12 cellular contexts compared by ENCODE assay signal in genomic region chr2:147327636-147328035, GRCh38.
DNase-seq lines count a peak whose midpoint lies in the region; ATAC-seq, FAIRE-seq and TF ChIP-seq lines count a peak whose summit lies in the region.
"Had no signal": no experiment of that assay in that cellular context is flagged by ENCODE, and none has a peak within 500 bp of the region (broad histone marks: within the 10 kb centered on the region; RNA-seq: fewer than 3 reads in every experiment).

No MANE protein-coding gene starts in this region.

- 22% methylated on average over 5 of the region's 5 CpGs for WGBS in right cardiac atrium
- WGBS in heart right ventricle, 2 donors: 28 to 29% methylated on average over 5 of the region's 5 CpGs

- H3K27me3 ChIP-seq in right cardiac atrium (ENCODE audit: control insufficient read depth, insufficient read depth) (no peaks in the 10 kb centered on the region), heart right ventricle (no peaks in the 10 kb centered on the region)

- TF ChIP-seq CTCF in heart right ventricle (IDR thresholded peaks at IDR 0.05): no peak

- H3K27ac ChIP-seq in right cardiac atrium (ENCODE audit: low read length) (no peak overlapping the region), heart right ventricle (peak overlapping the region in 1 of 10 donors; percentile 11)
- H3K27ac ChIP-seq: skin epidermis had no signal

- peaks cover 21% of the 10 kb centered on the region for H3K4me1 Mint-ChIP-seq in activated T-cell treated with anti-CD3 and anti-CD28 coated beads, Interleukin-2, amount 50 U/mL, for 72 hours (ENCODE audit: low read depth)
- H3K4me1 Mint-ChIP-seq in stimulated activated effector memory CD8-positive, alpha-beta T cell treated with anti-CD3 and anti-CD28 coated beads, Interleukin-12 subunit alpha, Interleukin-12 subunit beta, amount 100 ng/mL, for 72 hours: peaks cover 7% of the 10 kb centered on the region

- H3K36me3 ChIP-seq in heart right ventricle: no peaks in the 10 kb centered on the region

- H3K27me3 Mint-ChIP-seq in activated T-cell treated with anti-CD3 and anti-CD28 coated beads, Interleukin-2, amount 50 U/mL, for 72 hours (ENCODE audit: low read depth): no peaks in the 10 kb centered on the region

- no peak for TF ChIP-seq POLR2A in H54 (IDR thresholded peaks at IDR 0.05; ENCODE audit: low read depth, low read length)

- H3K27ac Mint-ChIP-seq in activated T-cell treated with anti-CD3 and anti-CD28 coated beads, Interleukin-2, amount 50 U/mL, for 72 hours: no peak overlapping the region
- H3K27ac Mint-ChIP-seq in stimulated activated effector memory CD8-positive, alpha-beta T cell treated with anti-CD3 and anti-CD28 coated beads, Interleukin-12 subunit alpha, Interleukin-12 subunit beta, amount 100 ng/mL, for 72 hours: no peak overlapping the region

- no peak for FAIRE-seq in H54 (lab: Jason Lieb, UNC)

- peaks cover 0 to 1% of the 10 kb centered on the region in 2 donors for H3K9me3 Mint-ChIP-seq in activated T-cell treated with anti-CD3 and anti-CD28 coated beads, Interleukin-2, amount 50 U/mL, for 72 hours
- H3K9me3 Mint-ChIP-seq in stimulated activated effector memory CD8-positive, alpha-beta T cell treated with anti-CD3 and anti-CD28 coated beads, Interleukin-12 subunit alpha, Interleukin-12 subunit beta, amount 100 ng/mL, for 72 hours: no peaks in the 10 kb centered on the region

- no peaks in the 10 kb centered on the region for H3K9me3 ChIP-seq in right cardiac atrium (ENCODE audit: control insufficient read depth, low read length)
- H3K9me3 ChIP-seq in heart right ventricle: no peaks in the 10 kb centered on the region

- intact Hi-C loops in right cardiac atrium (cut with DNase I) (no loop called here), heart right ventricle (cut with DNase I) (loop anchor here in 1 of 10 donors (2.0 kb wide), 1 partner anchor 55 kb away; no protein-coding TSS in a partner anchor)

- DNase-seq in right cardiac atrium (peak in 2 of 3 donors; percentile 24 to 45), heart right ventricle (no peak), NCI-H748 treated with DMSO at 0.1 percent for 48 hours (lab: John Stamatoyannopoulos, UW) (no peak), H54 (ENCODE audit: insufficient read length, low spot score) (no peak), NCI-H146 (lab: John Stamatoyannopoulos, UW) (no peak)
- DNase-seq in activated T-cell treated with anti-CD3 and anti-CD28 coated beads, Interleukin-2, amount 50 U/mL, for 72 hours: peak; percentile 11 to 25
- no peak for DNase-seq in stimulated activated effector memory CD8-positive, alpha-beta T cell treated with anti-CD3 and anti-CD28 coated beads, Interleukin-12 subunit alpha, Interleukin-12 subunit beta, amount 100 ng/mL, for 72 hours (ENCODE audit: low spot score in 2 of 2)
- DNase-seq: foreskin melanocyte, KG1, midbrain had no signal

- peaks cover 0 to 1% of the 10 kb centered on the region in 2 donors for H3K36me3 Mint-ChIP-seq in activated T-cell treated with anti-CD3 and anti-CD28 coated beads, Interleukin-2, amount 50 U/mL, for 72 hours (ENCODE audit: insufficient read depth in 2 of 2)
- H3K36me3 Mint-ChIP-seq in stimulated activated effector memory CD8-positive, alpha-beta T cell treated with anti-CD3 and anti-CD28 coated beads, Interleukin-12 subunit alpha, Interleukin-12 subunit beta, amount 100 ng/mL, for 72 hours: no peaks in the 10 kb centered on the region

- peak overlapping the region; percentile 29 to 38 for H3K4me3 Mint-ChIP-seq in activated T-cell treated with anti-CD3 and anti-CD28 coated beads, Interleukin-2, amount 50 U/mL, for 72 hours
- H3K4me3 Mint-ChIP-seq in stimulated activated effector memory CD8-positive, alpha-beta T cell treated with anti-CD3 and anti-CD28 coated beads, Interleukin-12 subunit alpha, Interleukin-12 subunit beta, amount 100 ng/mL, for 72 hours: no peak overlapping the region

- ATAC-seq in right cardiac atrium (peak in 1 of 2 donors; percentile 51), heart right ventricle (no peak), HG02884 (IDR thresholded peaks at IDR 0.05; ENCODE audit: unreplicated experiment) (peak; percentile 71)
- peak; percentile 76 to 78 for ATAC-seq in activated T-cell treated with anti-CD3 and anti-CD28 coated beads, Interleukin-2, amount 50 U/mL, for 72 hours (replicated peaks in 1 of 2)
- ATAC-seq in stimulated activated effector memory CD8-positive, alpha-beta T cell treated with anti-CD3 and anti-CD28 coated beads, Interleukin-12 subunit alpha, Interleukin-12 subunit beta, amount 100 ng/mL, for 72 hours: peak; percentile 81

- H3K4me1 ChIP-seq in right cardiac atrium (ENCODE audit: control insufficient read depth, insufficient read depth, low read length) (no peaks in the 10 kb centered on the region), heart right ventricle (peaks cover 0 to 12% (median 0%) of the 10 kb centered on the region in 9 donors)

- H3K4me3 ChIP-seq in right cardiac atrium (ENCODE audit: low read length): no peak overlapping the region
- no peak overlapping the region for H3K4me3 ChIP-seq in heart right ventricle
- H3K4me3 ChIP-seq: skin epidermis had no signal

Comparison
In these comparisons a context has a peak if more than half of its experiments do, and no peak if none do; other contexts are left out.
1. DNase-seq: peak in right cardiac atrium (2 of 3) and activated T-cell treated with anti-CD3 and anti-CD28 coated beads, Interleukin-2, amount 50 U/mL, for 72 hours (2 of 2); none in heart right ventricle (0 of 2), stimulated activated effector memory CD8-positive, alpha-beta T cell treated with anti-CD3 and anti-CD28 coated beads, Interleukin-12 subunit alpha, Interleukin-12 subunit beta, amount 100 ng/mL, for 72 hours (0 of 2), NCI-H748 treated with DMSO at 0.1 percent for 48 hours (single experiment), H54 (single experiment) and NCI-H146 (single experiment).
2. ATAC-seq: peak in HG02884 (single experiment), activated T-cell treated with anti-CD3 and anti-CD28 coated beads, Interleukin-2, amount 50 U/mL, for 72 hours (2 of 2) and stimulated activated effector memory CD8-positive, alpha-beta T cell treated with anti-CD3 and anti-CD28 coated beads, Interleukin-12 subunit alpha, Interleukin-12 subunit beta, amount 100 ng/mL, for 72 hours (single experiment); none in heart right ventricle (0 of 8).